ENCODE assay signal across 8 cellular contexts in the genomic region with DNA sequence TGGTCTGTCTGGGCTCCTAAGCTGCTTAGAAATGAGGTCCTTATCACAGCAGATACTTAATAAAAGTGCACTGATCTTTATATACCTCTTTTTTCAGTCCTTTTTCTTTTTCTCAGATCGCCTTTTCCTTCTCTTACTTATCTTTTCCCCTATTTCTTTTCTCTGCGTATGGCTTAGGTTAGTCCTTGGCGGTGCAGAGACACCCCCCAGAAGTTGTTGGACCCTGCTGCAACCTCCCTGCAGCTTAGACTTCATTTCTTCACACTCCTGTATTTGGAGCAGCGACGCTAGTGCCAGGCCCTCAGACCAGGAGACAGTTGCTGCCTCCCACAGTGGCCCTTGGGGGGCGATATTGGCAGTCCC.
DNase-seq lines count a peak whose midpoint lies in the region; ATAC-seq and TF ChIP-seq lines count a peak whose summit lies in the region.

No MANE protein-coding gene starts in this region.

- H3K27ac ChIP-seq in gastroesophageal sphincter, result peak overlapping the region; percentile 80 to 96 (median 92)
- peak overlapping the region; percentile 75 to 94 (median 90) for H3K27ac ChIP-seq in spleen

- H3K36me3 Mint-ChIP-seq in activated CD4-positive, alpha-beta memory T cell treated with anti-CD3 and anti-CD28 coated beads, Interleukin-2, amount 10 ng/mL, durations not matched to agents 7 days and 5 days (ENCODE audit: low read depth), result peaks cover 12% of the 10 kb centered on the region

- no peaks in the 10 kb centered on the region for H3K9me3 ChIP-seq in gastroesophageal sphincter
- H3K9me3 ChIP-seq in spleen, result no peaks in the 10 kb centered on the region

- TF ChIP-seq POLR2A in gastroesophageal sphincter (IDR thresholded peaks at IDR 0.05), result no peak
- TF ChIP-seq POLR2A in spleen (IDR thresholded peaks at IDR 0.05), result no peak

- peak; percentile 62 for TF ChIP-seq CTCF in GM13977 (IDR thresholded peaks at IDR 0.05; ENCODE audit: extremely low read depth, insufficient read depth, missing control alignments)
- peak in 2 of 4 experiments; percentile 51 to 59 for TF ChIP-seq CTCF in gastroesophageal sphincter (IDR thresholded peaks at IDR 0.05)
- TF ChIP-seq CTCF in spleen (IDR thresholded peaks at IDR 0.05 in 8 of 11, conservative IDR thresholded peaks at IDR 0.05 in 3 of 11), result peak in 8 of 11 experiments; percentile 11 to 65 (median 42)

- WGBS in gastroesophageal sphincter (ENCODE audit: low coverage in 1 of 2), 2 donors, result 17 to 78% methylated on average over 1 to 3 of the region's 6 CpGs
- WGBS in spleen, 5 donors, result 41 to 58% (median 43%) methylated on average over 6 of the region's 6 CpGs

- H3K4me1 ChIP-seq in gastroesophageal sphincter, result peaks cover 4 to 43% (median 29%) of the 10 kb centered on the region in 3 donors
- H3K4me1 ChIP-seq in spleen, result peaks cover 37 to 74% (median 55%) of the 10 kb centered on the region in 6 donors

- H3K4me1 Mint-ChIP-seq in activated CD4-positive, alpha-beta memory T cell treated with anti-CD3 and anti-CD28 coated beads, Interleukin-2, amount 10 ng/mL, durations not matched to agents 7 days and 5 days, result peaks cover 51% of the 10 kb centered on the region

- intact Hi-C loops in spleen (cut with DNase I; ENCODE audit: low total_unique reads), result no loop called here

- DNase-seq in GM13977 (ENCODE audit: low spot score), result no peak
- DNase-seq in activated CD4-positive, alpha-beta memory T cell treated with anti-CD3 and anti-CD28 coated beads, Interleukin-2, amount 10 ng/mL, durations not matched to agents 7 days and 5 days, result no peak
- no peak for DNase-seq in spleen
- no peak for DNase-seq in AML-193 (lab: John Stamatoyannopoulos, UW)
- no peak for DNase-seq in RPMI8226

- H3K36me3 ChIP-seq in gastroesophageal sphincter (no peaks in the 10 kb centered on the region), spleen (peaks cover 0 to 11% (median 0%) of the 10 kb centered on the region in 6 donors)

- H3K27me3 ChIP-seq in gastroesophageal sphincter, result no peaks in the 10 kb centered on the region
- no peaks in the 10 kb centered on the region for H3K27me3 ChIP-seq in spleen (replicated peaks in 1 of 7)

- peak overlapping the region; percentile 94 for H3K27ac Mint-ChIP-seq in activated CD4-positive, alpha-beta memory T cell treated with anti-CD3 and anti-CD28 coated beads, Interleukin-2, amount 10 ng/mL, durations not matched to agents 7 days and 5 days

- H3K4me3 ChIP-seq in gastroesophageal sphincter (peak overlapping the region in 1 of 2 donors; percentile 33), spleen (peak overlapping the region in 3 of 8 donors; percentile 1 to 52 (median 2))

- in situ Hi-C loops in GM13977 (cut with MboI; ENCODE audit: low pct_unique_long_range_greater_than_20kb, low sequenced_read_pairs, unreplicated experiment), result no loop called here

- CTCF ChIA-PET in activated CD4-positive, alpha-beta memory T cell treated with anti-CD3 and anti-CD28 coated beads, Interleukin-2, amount 10 ng/mL, durations not matched to agents 7 days and 5 days (lab: Charles Lee), result interaction anchor here (0.6 to 1.4 kb wide), 11 partner anchors 10 to 250 kb away, joined by 3 to 4 read pairs (median 3); partner anchors contain the start of gene NCOR1

- no peak for TF ChIP-seq EP300 in gastroesophageal sphincter (IDR thresholded peaks at IDR 0.05)

- H3K9me3 Mint-ChIP-seq in activated CD4-positive, alpha-beta memory T cell treated with anti-CD3 and anti-CD28 coated beads, Interleukin-2, amount 10 ng/mL, durations not matched to agents 7 days and 5 days, result no peaks in the 10 kb centered on the region

- POLR2A ChIA-PET in activated CD4-positive, alpha-beta memory T cell treated with anti-CD3 and anti-CD28 coated beads, Interleukin-2, amount 10 ng/mL, durations not matched to agents 7 days and 5 days (lab: Charles Lee), result interaction anchor here (0.6 to 2.1 kb wide), 15 partner anchors 9 to 286 kb away, joined by 3 to 14 read pairs (median 5); partner anchors contain the start of genes NCOR1, PIGL, TRPV2 and TTC19

- ATAC-seq in gastroesophageal sphincter (no peak), HG03460 (IDR thresholded peaks at IDR 0.05; ENCODE audit: unreplicated experiment) (no peak), HG03457 (IDR thresholded peaks at IDR 0.05; ENCODE audit: unreplicated experiment) (no peak)

- peak overlapping the region; percentile 55 for H3K4me3 Mint-ChIP-seq in activated CD4-positive, alpha-beta memory T cell treated with anti-CD3 and anti-CD28 coated beads, Interleukin-2, amount 10 ng/mL, durations not matched to agents 7 days and 5 days

- no peaks in the 10 kb centered on the region for H3K27me3 Mint-ChIP-seq in activated CD4-positive, alpha-beta memory T cell treated with anti-CD3 and anti-CD28 coated beads, Interleukin-2, amount 10 ng/mL, durations not matched to agents 7 days and 5 days
